Comparison of ENCODE assay signal across 20 cellular contexts in the genomic region with DNA sequence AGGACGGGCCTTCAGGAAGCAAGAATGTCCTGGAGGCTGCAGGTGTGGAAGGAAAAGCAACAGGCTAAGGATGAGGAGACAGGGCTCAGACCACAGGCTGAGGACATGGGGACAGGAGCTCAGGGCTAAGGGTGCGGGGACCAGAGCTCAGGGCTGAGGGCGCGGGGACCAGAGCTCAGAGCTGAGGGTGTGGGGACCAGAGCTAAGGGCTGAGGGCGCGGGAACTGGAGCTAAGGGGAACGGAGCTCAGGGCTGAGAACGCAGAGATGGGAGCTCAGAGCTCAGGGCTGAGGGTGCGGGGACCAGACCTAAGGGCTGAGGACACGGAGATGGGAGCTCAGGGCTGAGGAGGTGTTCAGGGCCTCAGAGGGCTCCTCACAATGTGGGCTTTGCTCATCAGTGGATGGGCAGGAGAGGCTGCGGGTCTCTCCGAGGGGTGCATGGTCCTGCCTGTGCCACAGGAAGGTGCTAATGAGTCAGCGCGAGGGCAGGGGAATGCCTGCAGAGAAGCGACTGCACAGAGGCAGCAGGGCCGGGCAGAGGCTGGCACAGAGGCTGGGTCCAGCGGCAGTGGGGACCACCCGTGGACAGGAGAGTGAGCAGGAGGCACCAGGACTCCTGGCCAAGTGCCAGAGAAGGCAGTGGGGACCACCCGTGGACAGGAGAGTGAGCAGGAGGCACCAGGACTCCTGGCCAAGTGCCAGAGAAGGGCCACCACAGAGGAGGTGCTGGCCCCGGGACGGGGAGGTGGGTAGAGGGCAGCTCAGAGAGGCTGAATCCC.
DNase-seq lines count a peak whose midpoint lies in the region; ATAC-seq and TF ChIP-seq lines count a peak whose summit lies in the region.
"Had no signal": no experiment of that assay in that cellular context is flagged by ENCODE, and none has a peak within 500 bp of the region (broad histone marks: within the 10 kb centered on the region; RNA-seq: fewer than 3 reads in every experiment).

No MANE protein-coding gene starts in this region.

- ATAC-seq in activated CD8-positive, alpha-beta T cell treated with anti-CD3 and anti-CD28 coated beads for 36 hours: no peak
- no peak for ATAC-seq in naive thymus-derived CD4-positive, alpha-beta T cell
- ATAC-seq in HG03469 (IDR thresholded peaks at IDR 0.05; ENCODE audit: unreplicated experiment) (no peak), omental fat pad (ENCODE audit: low FRiP score) (no peak)
- ATAC-seq: body of pancreas had no signal

- no peak overlapping the region for H3K4me3 ChIP-seq in naive thymus-derived CD4-positive, alpha-beta T cell (ENCODE audit: low read length)
- H3K4me3 ChIP-seq: body of pancreas, esophagus squamous epithelium, HAP-1, Peyer's patch, thyroid gland had no signal

- no peaks in the 10 kb centered on the region for H3K27me3 ChIP-seq in naive thymus-derived CD4-positive, alpha-beta T cell (ENCODE audit: control insufficient read depth in 2 of 2, insufficient read depth in 2 of 2, low read length in 2 of 2)
- H3K27me3 ChIP-seq: body of pancreas, esophagus squamous epithelium, Peyer's patch, thyroid gland had no signal

- H3K27ac ChIP-seq in naive thymus-derived CD4-positive, alpha-beta T cell (ENCODE audit: low read depth, low read length): no peak overlapping the region
- H3K27ac ChIP-seq: body of pancreas, esophagus squamous epithelium, Peyer's patch, thyroid gland, VCaP had no signal

- H3K4me3 Mint-ChIP-seq in T-helper 1 cell treated with Interleukin-12 subunit alpha and Interleukin-12 subunit beta and Interleukin-4 antibody, amounts not matched to agents 30 μg/mL and 1 μg/mL, for 36 hours: no peak overlapping the region
- no peak overlapping the region for H3K4me3 Mint-ChIP-seq in activated CD8-positive, alpha-beta T cell treated with anti-CD3 and anti-CD28 coated beads for 36 hours
- peak overlapping the region in 2 of 10 donors; percentile 14 to 33 for H3K4me3 Mint-ChIP-seq in naive thymus-derived CD4-positive, alpha-beta T cell

- CTCF ChIA-PET in activated CD8-positive, alpha-beta T cell treated with anti-CD3 and anti-CD28 coated beads for 36 hours (lab: Charles Lee): no interaction called here
- CTCF ChIA-PET in naive thymus-derived CD4-positive, alpha-beta T cell (lab: Charles Lee): no interaction called here

- peaks cover 1 to 14% (median 9%) of the 10 kb centered on the region in 3 experiments for H3K36me3 ChIP-seq in naive thymus-derived CD4-positive, alpha-beta T cell (ENCODE audit: control insufficient read depth in 2 of 3, insufficient read depth in 3 of 3, low read length in 3 of 3)
- H3K36me3 ChIP-seq: HAP-1 had no signal

- H3K9me3 Mint-ChIP-seq in T-helper 1 cell treated with Interleukin-12 subunit alpha and Interleukin-12 subunit beta and Interleukin-4 antibody, amounts not matched to agents 30 μg/mL and 1 μg/mL, for 36 hours: no peaks in the 10 kb centered on the region
- no peaks in the 10 kb centered on the region for H3K9me3 Mint-ChIP-seq in activated CD8-positive, alpha-beta T cell treated with anti-CD3 and anti-CD28 coated beads for 36 hours
- H3K9me3 Mint-ChIP-seq in naive thymus-derived CD4-positive, alpha-beta T cell: peaks cover 0 to 5% (median 0%) of the 10 kb centered on the region in 11 donors
- H3K9me3 Mint-ChIP-seq: CD4-positive, CD25-positive, alpha-beta regulatory T cell had no signal

- no peaks in the 10 kb centered on the region for H3K27me3 Mint-ChIP-seq in T-helper 1 cell treated with Interleukin-12 subunit alpha and Interleukin-12 subunit beta and Interleukin-4 antibody, amounts not matched to agents 30 μg/mL and 1 μg/mL, for 36 hours (ENCODE audit: low read depth)
- H3K27me3 Mint-ChIP-seq in activated CD8-positive, alpha-beta T cell treated with anti-CD3 and anti-CD28 coated beads for 36 hours: no peaks in the 10 kb centered on the region
- H3K27me3 Mint-ChIP-seq in naive thymus-derived CD4-positive, alpha-beta T cell: no peaks in the 10 kb centered on the region
- H3K27me3 Mint-ChIP-seq: CD4-positive, CD25-positive, alpha-beta regulatory T cell had no signal

- POLR2A ChIA-PET in activated CD8-positive, alpha-beta T cell treated with anti-CD3 and anti-CD28 coated beads for 36 hours (lab: Charles Lee): no interaction called here
- POLR2A ChIA-PET in naive thymus-derived CD4-positive, alpha-beta T cell (lab: Charles Lee): no interaction called here

- peak overlapping the region; percentile 52 for H3K27ac Mint-ChIP-seq in T-helper 1 cell treated with Interleukin-12 subunit alpha and Interleukin-12 subunit beta and Interleukin-4 antibody, amounts not matched to agents 30 μg/mL and 1 μg/mL, for 36 hours
- H3K27ac Mint-ChIP-seq in activated CD8-positive, alpha-beta T cell treated with anti-CD3 and anti-CD28 coated beads for 36 hours: no peak overlapping the region
- H3K27ac Mint-ChIP-seq in naive thymus-derived CD4-positive, alpha-beta T cell: peak overlapping the region in 5 of 9 donors; percentile 6 to 84 (median 57)

- DNase-seq in T-helper 1 cell: no peak
- peak; percentile 31 for DNase-seq in COR-L47 (lab: John Stamatoyannopoulos, UW)
- peak; percentile 12 for DNase-seq in activated CD8-positive, alpha-beta T cell treated with anti-CD3 and anti-CD28 coated beads for 36 hours
- no peak for DNase-seq in naive thymus-derived CD4-positive, alpha-beta T cell
- no peak for DNase-seq in AG08396 (ENCODE audit: low spot score)
- DNase-seq in omental fat pad (ENCODE audit: low spot score): no peak
- DNase-seq: activated gamma-delta T cell; body of pancreas; esophagus squamous epithelium; Karpas-422; NCI-H1092 treated with DMSO at 0.1 percent for 48 hours; NCI-H748 treated with DMSO at 0.1 percent for 48 hours; Peyer's patch; stimulated activated CD4-positive, alpha-beta T cell treated with anti-CD3 and anti-CD28 coated beads, Interleukin-4, amount 100 ng/mL, for 4 hours; thyroid gland had no signal

- no peaks in the 10 kb centered on the region for H3K4me1 ChIP-seq in naive thymus-derived CD4-positive, alpha-beta T cell (ENCODE audit: control insufficient read depth in 2 of 2, insufficient read depth in 2 of 2, low read length in 2 of 2)
- H3K4me1 ChIP-seq: body of pancreas, HAP-1, Peyer's patch, thyroid gland had no signal

- H3K4me1 Mint-ChIP-seq in T-helper 1 cell treated with Interleukin-12 subunit alpha and Interleukin-12 subunit beta and Interleukin-4 antibody, amounts not matched to agents 30 μg/mL and 1 μg/mL, for 36 hours (ENCODE audit: low read depth): peaks cover 14% of the 10 kb centered on the region
- peaks cover 11% of the 10 kb centered on the region for H3K4me1 Mint-ChIP-seq in activated CD8-positive, alpha-beta T cell treated with anti-CD3 and anti-CD28 coated beads for 36 hours (ENCODE audit: low read depth)
- peaks cover 11 to 38% (median 28%) of the 10 kb centered on the region in 7 donors for H3K4me1 Mint-ChIP-seq in naive thymus-derived CD4-positive, alpha-beta T cell

- TF ChIP-seq CTCF in activated CD8-positive, alpha-beta T cell treated with anti-CD3 and anti-CD28 coated beads for 36 hours (IDR thresholded peaks at IDR 0.05): no peak
- TF ChIP-seq CTCF in omental fat pad (IDR thresholded peaks at IDR 0.05): no peak

- intact Hi-C loops in activated CD8-positive, alpha-beta T cell treated with anti-CD3 and anti-CD28 coated beads for 36 hours (cut with micrococcal nuclease): no loop called here
- intact Hi-C loops in naive thymus-derived CD4-positive, alpha-beta T cell (cut with micrococcal nuclease): loop anchor here in 1 of 2 donors (2.0 kb wide), 1 partner anchor 27 kb away; no protein-coding TSS in a partner anchor

- no peaks in the 10 kb centered on the region for H3K9me3 ChIP-seq in naive thymus-derived CD4-positive, alpha-beta T cell (ENCODE audit: control insufficient read depth in 2 of 3, low read length in 3 of 3)
- H3K9me3 ChIP-seq: body of pancreas, esophagus squamous epithelium, HAP-1, Peyer's patch, thyroid gland had no signal

- H3K36me3 Mint-ChIP-seq in T-helper 1 cell treated with Interleukin-12 subunit alpha and Interleukin-12 subunit beta and Interleukin-4 antibody, amounts not matched to agents 30 μg/mL and 1 μg/mL, for 36 hours (ENCODE audit: low read depth): peaks cover 15% of the 10 kb centered on the region
- peaks cover 3% of the 10 kb centered on the region for H3K36me3 Mint-ChIP-seq in activated CD8-positive, alpha-beta T cell treated with anti-CD3 and anti-CD28 coated beads for 36 hours (ENCODE audit: low read depth)
- peaks cover 0 to 16% (median 8%) of the 10 kb centered on the region in 5 donors for H3K36me3 Mint-ChIP-seq in naive thymus-derived CD4-positive, alpha-beta T cell

Comparison
In these comparisons a context has a peak if more than half of its experiments do, and no peak if none do; other contexts are left out.
1. DNase-seq: peak in COR-L47 (single experiment) and activated CD8-positive, alpha-beta T cell treated with anti-CD3 and anti-CD28 coated beads for 36 hours (single experiment); none in T-helper 1 cell (0 of 5), naive thymus-derived CD4-positive, alpha-beta T cell (0 of 9), AG08396 (single experiment) and omental fat pad (single experiment).